ENCODE assay signal across 8 cellular contexts in the genomic region with DNA sequence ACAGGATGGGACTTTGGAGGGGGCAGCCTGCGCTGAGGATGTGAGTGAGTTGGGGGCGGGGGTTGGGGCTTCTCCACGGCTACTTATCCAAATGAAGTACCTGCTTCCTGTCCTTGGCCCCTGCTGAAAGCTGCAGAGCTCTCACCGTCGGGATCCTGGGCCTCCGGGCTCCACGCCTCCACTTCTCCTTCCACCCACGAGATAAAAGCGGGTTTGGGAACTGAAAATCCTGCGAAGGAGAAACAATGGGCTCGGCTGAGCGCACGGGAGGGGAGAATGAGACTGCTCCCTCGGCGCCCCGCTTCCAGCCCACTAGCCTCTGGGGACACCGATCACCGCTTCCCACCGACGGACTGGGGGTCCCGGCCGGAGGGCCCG. TPM values are rescaled to one million over a fixed set of nuclear protein-coding genes. Genes with fewer than 3 reads are reported as not detected.
DNase-seq lines count a peak whose midpoint lies in the region; ATAC-seq and TF ChIP-seq lines count a peak whose summit lies in the region.

No MANE protein-coding gene starts in this region.

- H3K36me3 Mint-ChIP-seq in activated T-cell treated with anti-CD3 and anti-CD28 coated beads, Interleukin-2, amount 50 U/mL, for 72 hours (ENCODE audit: insufficient read depth in 2 of 2): peaks cover 3 to 12% of the 10 kb centered on the region in 2 donors
- H3K36me3 Mint-ChIP-seq in osteocyte (ENCODE audit: unreplicated experiment): peaks cover 3% of the 10 kb centered on the region

- no peak for DNase-seq in activated T-cell treated with anti-CD3 and anti-CD28 coated beads, Interleukin-2, amount 50 U/mL, for 72 hours
- DNase-seq in activated T-cell treated with anti-CD3 and anti-CD28 coated beads, Interleukin-2, amount 50 U/mL, for 48 hours: no peak
- DNase-seq in RPMI7951 (ENCODE audit: low read depth): peak; percentile 19
- no peak for DNase-seq in epithelial cell of prostate (ENCODE audit: low read depth, low spot score)
- DNase-seq in osteocyte (ENCODE audit: extremely low spot score, unreplicated experiment): no peak
- DNase-seq in midbrain (lab: John Stamatoyannopoulos, UW): no peak
- no peak for DNase-seq in stimulated activated CD4-positive, alpha-beta T cell treated with anti-CD3 and anti-CD28 coated beads, Interleukin-2, amount 100 ng/mL, for 48 hours

- peak overlapping the region; percentile 82 for H3K27ac ChIP-seq in epithelial cell of prostate

- peaks cover 30% of the 10 kb centered on the region for H3K4me1 Mint-ChIP-seq in activated T-cell treated with anti-CD3 and anti-CD28 coated beads, Interleukin-2, amount 50 U/mL, for 72 hours (ENCODE audit: low read depth)
- peaks cover 15% of the 10 kb centered on the region for H3K4me1 Mint-ChIP-seq in osteocyte (ENCODE audit: unreplicated experiment)

- no peaks in the 10 kb centered on the region for H3K27me3 Mint-ChIP-seq in activated T-cell treated with anti-CD3 and anti-CD28 coated beads, Interleukin-2, amount 50 U/mL, for 72 hours (ENCODE audit: low read depth)
- no peaks in the 10 kb centered on the region for H3K27me3 Mint-ChIP-seq in osteocyte (ENCODE audit: unreplicated experiment)

- no peak for TF ChIP-seq CTCF in osteocyte (IDR thresholded peaks at IDR 0.05)

- peak; percentile 17 to 22 for ATAC-seq in activated T-cell treated with anti-CD3 and anti-CD28 coated beads, Interleukin-2, amount 50 U/mL, for 72 hours (replicated peaks in 1 of 2)
- ATAC-seq in HG02885 (IDR thresholded peaks at IDR 0.05; ENCODE audit: poor library complexity, unreplicated experiment): peak; percentile 35

- no peaks in the 10 kb centered on the region for H3K9me3 Mint-ChIP-seq in activated T-cell treated with anti-CD3 and anti-CD28 coated beads, Interleukin-2, amount 50 U/mL, for 72 hours
- no peaks in the 10 kb centered on the region for H3K9me3 Mint-ChIP-seq in osteocyte (ENCODE audit: unreplicated experiment)

- no peak overlapping the region for H3K27ac Mint-ChIP-seq in activated T-cell treated with anti-CD3 and anti-CD28 coated beads, Interleukin-2, amount 50 U/mL, for 72 hours
- peak overlapping the region; percentile 72 for H3K27ac Mint-ChIP-seq in osteocyte (ENCODE audit: unreplicated experiment)

- H3K4me3 Mint-ChIP-seq in activated T-cell treated with anti-CD3 and anti-CD28 coated beads, Interleukin-2, amount 50 U/mL, for 72 hours: peak overlapping the region; percentile 87 to 96
- peak overlapping the region; percentile 77 for H3K4me3 Mint-ChIP-seq in osteocyte (ENCODE audit: unreplicated experiment)

RNA-seq across cellular contexts. Expression of a gene that starts 0.5 kb away (rescaled TPM):
- 10 to 100 TPM; 10.9 to 12.6 TPM for total RNA-seq in activated T-cell treated with anti-CD3 and anti-CD28 coated beads, Interleukin-2, amount 50 U/mL, for 72 hours
- total RNA-seq in RPMI7951 (2014; rRNA removed; shearing (Covaris generic)): 2.8 and 3.9 TPM in 2 replicates
- 14.8 and 19.8 TPM in 2 replicates for total RNA-seq in osteocyte

RNA-seq across cellular contexts. Expression of a gene that starts 13.5 kb away (rescaled TPM):
- total RNA-seq in activated T-cell treated with anti-CD3 and anti-CD28 coated beads, Interleukin-2, amount 50 U/mL, for 72 hours: 10 to 100 TPM; 14.5 TPM
- total RNA-seq in RPMI7951 (2014; rRNA removed; shearing (Covaris generic)): 6.4 and 6.7 TPM in 2 replicates
- total RNA-seq in osteocyte: 10.9 and 11.3 TPM in 2 replicates

RNA-seq across cellular contexts. Expression of a gene that starts 25.2 kb away (rescaled TPM):
- 10 to 100 TPM; 12.8 to 17.7 TPM for total RNA-seq in activated T-cell treated with anti-CD3 and anti-CD28 coated beads, Interleukin-2, amount 50 U/mL, for 72 hours
- total RNA-seq in RPMI7951 (2014; rRNA removed; shearing (Covaris generic)): 5.6 and 6.1 TPM in 2 replicates
- total RNA-seq in osteocyte: 8.8 and 9.1 TPM in 2 replicates

RNA-seq across cellular contexts. Expression of a gene that starts 26.8 kb away (rescaled TPM):
- total RNA-seq in activated T-cell treated with anti-CD3 and anti-CD28 coated beads, Interleukin-2, amount 50 U/mL, for 72 hours: 10 to 100 TPM; 10.7 to 12.7 TPM
- 3.0 and 3.6 TPM in 2 replicates for total RNA-seq in RPMI7951 (2014; rRNA removed; shearing (Covaris generic))
- 10.1 and 12.1 TPM in 2 replicates for total RNA-seq in osteocyte

RNA-seq across cellular contexts. Expression of a gene that starts 50.4 kb away (rescaled TPM):
- 1 to 10 TPM; 8.3 to 9.2 TPM for total RNA-seq in activated T-cell treated with anti-CD3 and anti-CD28 coated beads, Interleukin-2, amount 50 U/mL, for 72 hours
- total RNA-seq in RPMI7951 (2014; rRNA removed; shearing (Covaris generic)): 5.0 and 5.6 TPM in 2 replicates
- 4.3 and 4.8 TPM in 2 replicates for total RNA-seq in osteocyte
